Comparison of ENCODE assay signal across 20 cellular contexts in genomic region chr7:49866910-49867309, GRCh38.
DNase-seq lines count a peak whose midpoint lies in the region; ATAC-seq, FAIRE-seq and TF ChIP-seq lines count a peak whose summit lies in the region.
"Had no signal": no experiment of that assay in that cellular context is flagged by ENCODE, and none has a peak within 500 bp of the region (broad histone marks: within the 10 kb centered on the region; RNA-seq: fewer than 3 reads in every experiment).

No MANE protein-coding gene starts in this region.

- no peaks in the 10 kb centered on the region for H3K36me3 ChIP-seq in breast epithelium

- DNase-seq in MCF 10A (ENCODE audit: unreplicated experiment) (no peak), breast epithelium (ENCODE audit: low spot score in 2 of 2) (no peak), NCI-H82 (lab: John Stamatoyannopoulos, UW) (peak; percentile 74), epithelial cell of prostate (ENCODE audit: low read depth, low spot score) (no peak), urothelium cell line (ENCODE audit: low spot score) (no peak)
- DNase-seq: 8988T, GDM1, HCEC 1CT, KBM-7, MV-4-11, NCI-H187, NCI-H510A, OCI-M1, Right ventricle myocardium superior, SW 1271 had no signal

- CTCF ChIA-PET in MCF 10A (lab: Yijun Ruan, JAX), result interaction anchor here (1.1 to 1.5 kb wide), 2 partner anchors 10 to 1567 kb away, joined by 3 to 4 read pairs; no protein-coding TSS in a partner anchor

- H3K9me3 Mint-ChIP-seq in MCF 10A (ENCODE audit: unreplicated experiment), result no peaks in the 10 kb centered on the region

- H3K27me3 Mint-ChIP-seq in MCF 10A (ENCODE audit: insufficient read depth, unreplicated experiment), result no peaks in the 10 kb centered on the region

- no peak overlapping the region for H3K4me3 ChIP-seq in breast epithelium

- POLR2A ChIA-PET in MCF 10A (lab: Yijun Ruan, JAX), result no interaction called here

- peaks cover 9% of the 10 kb centered on the region for H3K4me1 Mint-ChIP-seq in MCF 10A (ENCODE audit: insufficient read depth, unreplicated experiment)
- H3K4me1 Mint-ChIP-seq: CD14-positive monocyte had no signal

- TF ChIP-seq POLR2A in breast epithelium (IDR thresholded peaks at IDR 0.05), result no peak

- no peaks in the 10 kb centered on the region for H3K27me3 ChIP-seq in breast epithelium

- BruUV-seq in MCF 10A (replicated peaks; lab: Mats Ljungman, UMichigan), result no TSS peak

- ATAC-seq in HG03095 (IDR thresholded peaks at IDR 0.05; ENCODE audit: unreplicated experiment) (no peak), HG03139 (IDR thresholded peaks at IDR 0.05; ENCODE audit: unreplicated experiment) (no peak), GM18867 (IDR thresholded peaks at IDR 0.05; ENCODE audit: unreplicated experiment) (no peak)

- no peak overlapping the region for H3K4me3 Mint-ChIP-seq in MCF 10A (ENCODE audit: unreplicated experiment)
- H3K4me3 Mint-ChIP-seq: CD14-positive monocyte had no signal

- H3K36me3 Mint-ChIP-seq in MCF 10A (ENCODE audit: insufficient read depth, unreplicated experiment), result no peaks in the 10 kb centered on the region
- H3K36me3 Mint-ChIP-seq: CD14-positive monocyte had no signal

- intact Hi-C loops in MCF 10A (cut with micrococcal nuclease) (no loop called here), breast epithelium (cut with DNase I; ENCODE audit: low total_unique reads) (no loop called here)

- H3K27ac ChIP-seq in breast epithelium (no peak overlapping the region), epithelial cell of prostate (peak overlapping the region; percentile 41)

- TF ChIP-seq CTCF in MCF 10A (IDR thresholded peaks at IDR 0.05; ENCODE audit: unreplicated experiment) (no peak), breast epithelium (IDR thresholded peaks at IDR 0.05) (no peak)

- FAIRE-seq in urothelium cell line (lab: Jason Lieb, UNC), result peak; percentile 32
- FAIRE-seq: GM19239 had no signal

- no peaks in the 10 kb centered on the region for H3K4me1 ChIP-seq in breast epithelium

- peaks cover 0 to 8% of the 10 kb centered on the region in 2 donors for H3K9me3 ChIP-seq in breast epithelium

- peak overlapping the region; percentile 75 for H3K27ac Mint-ChIP-seq in MCF 10A (ENCODE audit: low read depth, unreplicated experiment)
- H3K27ac Mint-ChIP-seq: CD14-positive monocyte had no signal
